In the genomic region with DNA sequence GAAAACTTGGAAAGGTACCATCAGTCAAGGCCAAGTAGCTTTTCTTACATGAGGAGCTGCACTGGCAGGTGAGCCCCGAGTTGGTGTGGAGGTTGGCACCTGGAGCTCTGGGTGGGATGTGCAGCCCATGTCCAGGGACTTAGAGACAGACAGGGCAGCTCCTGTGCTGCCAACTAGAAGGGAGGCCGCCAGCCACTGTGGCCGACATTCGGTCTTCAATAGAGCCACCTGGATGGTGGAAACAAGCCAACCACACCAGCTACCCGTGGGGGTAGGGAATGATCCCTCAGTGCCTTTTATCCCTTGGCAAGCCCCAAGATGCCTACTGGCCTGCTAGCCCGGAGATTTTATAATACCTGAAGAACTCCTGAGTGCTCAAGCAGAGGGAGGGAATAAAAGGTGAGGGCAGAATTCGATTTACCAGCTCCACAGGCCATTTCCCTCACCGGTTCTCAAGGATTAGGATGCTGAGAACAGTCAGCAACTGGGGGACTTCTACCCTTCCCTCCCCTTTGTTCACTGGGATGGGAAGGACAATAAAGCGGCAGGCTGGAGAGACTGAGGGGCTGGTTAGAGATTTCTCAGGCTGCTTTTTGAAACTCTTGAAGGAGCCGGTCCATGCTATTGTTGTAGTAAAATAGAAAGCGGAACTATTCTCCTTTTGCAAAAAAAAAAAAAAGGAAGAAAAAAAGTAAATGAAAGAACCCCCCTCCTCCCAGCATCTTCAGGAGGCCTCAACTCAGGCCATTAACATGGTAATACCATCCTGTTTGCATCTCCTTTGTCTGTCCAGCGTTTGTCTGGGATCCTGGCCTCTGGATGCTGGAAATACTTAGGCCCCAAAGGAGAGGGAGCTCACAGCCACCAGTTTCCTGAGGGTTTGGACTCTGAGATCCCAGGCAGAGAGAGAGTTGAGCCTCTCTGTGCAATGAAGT, we compare ENCODE assay signal across 10 cellular contexts.
DNase-seq lines count a peak whose midpoint lies in the region; ATAC-seq, FAIRE-seq and TF ChIP-seq lines count a peak whose summit lies in the region.
"Had no signal": no experiment of that assay in that cellular context is flagged by ENCODE, and none has a peak within 500 bp of the region (broad histone marks: within the 10 kb centered on the region; RNA-seq: fewer than 3 reads in every experiment).

No MANE protein-coding gene starts in this region.

- H3K23ac ChIP-seq in IMR-90 (ENCODE audit: low read depth, low read length) (no peak overlapping the region), H1 (ENCODE audit: insufficient read length) (no peak overlapping the region)

- peak overlapping the region; percentile 82; the same call in 1 of the 2 replicates for H2BK12ac ChIP-seq in H1 (ENCODE audit: low read depth, low read length)

- H2BK15ac ChIP-seq in IMR-90 (ENCODE audit: low read depth, low read length) (no peak overlapping the region), H1 (ENCODE audit: low read length) (0 out of 2 replicates have a peak overlapping the region, but pooled peaks have one; percentile 73)

- POLR2A ChIA-PET in IMR-90 (lab: Charles Lee; ENCODE audit: unreplicated experiment) (interaction anchor here (0.6 to 0.8 kb wide), 2 partner anchors 28 to 322 kb away, joined by 3 to 21 read pairs; partner anchors contain the start of gene ZFP36L1), H1 (lab: Charles Lee; ENCODE audit: partially characterized antibody) (interaction anchor here (0.9 to 2.1 kb wide), 10 partner anchors 11 to 345 kb away, joined by 3 to 9 read pairs (median 5); partner anchors contain the start of gene ZFP36L1)

- no peak for ATAC-seq in IMR-90 (ENCODE audit: low read depth)

- H3K9me3 ChIP-seq in IMR-90 (ENCODE audit: control insufficient read depth, insufficient read depth, low read length), result no peaks in the 10 kb centered on the region
- H3K9me3 ChIP-seq in H1 (ENCODE audit: insufficient read depth in 2 of 2, low read depth in 1 of 2, low read length in 1 of 2), result no peaks in the 10 kb centered on the region
- no peaks in the 10 kb centered on the region for H3K9me3 ChIP-seq in spleen
- H3K9me3 ChIP-seq in MG63, result no peaks in the 10 kb centered on the region

- TF ChIP-seq RAD21 in IMR-90 (IDR thresholded peaks at IDR 0.05; ENCODE audit: low read length) (no peak), H1 (IDR thresholded peaks at IDR 0.05 in 1 of 2, conservative IDR thresholded peaks at IDR 0.05 in 1 of 2; ENCODE audit: low read depth in 2 of 2, low read length in 2 of 2) (peak in 1 of 2 experiments; percentile 33; a peak in 1 of 4 replicates)

- CTCF ChIA-PET in IMR-90 (lab: Yijun Ruan, JAX) (interaction anchor here (0.6 kb wide), 1 partner anchor 16 kb away, joined by 3 read pairs; no protein-coding TSS in a partner anchor), H1 (lab: Charles Lee; ENCODE audit: partially characterized antibody) (interaction anchor here (0.6 to 1.5 kb wide), 11 partner anchors 12 to 537 kb away, joined by 3 to 6 read pairs (median 3); no protein-coding TSS in a partner anchor)

- no peaks in the 10 kb centered on the region for H3K27me3 ChIP-seq in IMR-90 (ENCODE audit: control insufficient read depth, insufficient read depth, low read length)
- H3K27me3 ChIP-seq in H1 (replicated peaks in 1 of 4; ENCODE audit: control insufficient read depth in 3 of 4, extremely low read depth in 1 of 4, insufficient read depth in 3 of 4, low read length in 3 of 4), result no peaks in the 10 kb centered on the region
- no peaks in the 10 kb centered on the region for H3K27me3 ChIP-seq in spleen (replicated peaks in 1 of 7)
- no peaks in the 10 kb centered on the region for H3K27me3 ChIP-seq in MG63

- no peak overlapping the region for H2AK9ac ChIP-seq in IMR-90 (replicated peaks; ENCODE audit: low read depth, low read length, poor library complexity)

- H3K79me1 ChIP-seq in IMR-90 (ENCODE audit: low read depth in 1 of 2, low read length in 2 of 2) (peaks cover 0 to 2% of the 10 kb centered on the region in 2 experiments; a peak in 1 of 4 replicates), H1 (ENCODE audit: low read depth, low read length) (no peaks in the 10 kb centered on the region)

- no peak for TF ChIP-seq POLR2A in IMR-90 (IDR thresholded peaks at IDR 0.05; ENCODE audit: low read depth, low read length)
- peak in 1 of 2 experiments; percentile 43; a peak in 1 of 3 replicates for TF ChIP-seq POLR2A in H1 (IDR thresholded peaks at IDR 0.05; ENCODE audit: control extremely low read depth in 1 of 2, low read depth in 2 of 2, low read length in 2 of 2)
- TF ChIP-seq POLR2A in spleen (IDR thresholded peaks at IDR 0.05), result no peak

- TF ChIP-seq CTCF in IMR-90 (conservative IDR thresholded peaks at IDR 0.05; ENCODE audit: low read depth, low read length) (no peak), H1 (IDR thresholded peaks at IDR 0.05; ENCODE audit: control extremely low read depth in 1 of 3, insufficient read depth in 1 of 3, low read depth in 1 of 3, low read length in 3 of 3) (no peak), spleen (IDR thresholded peaks at IDR 0.05 in 8 of 11, conservative IDR thresholded peaks at IDR 0.05 in 3 of 11) (no peak)

- in situ Hi-C loops in IMR-90 (cut with MboI; ENCODE audit: low sequenced_read_pairs), result no loop called here

- DNase-seq in GM19239 (ENCODE audit: insufficient read length, low spot score), result peak; percentile 23
- no peak for DNase-seq in IMR-90
- peak; percentile 52 to 65 for DNase-seq in H1 (ENCODE audit: low read depth in 1 of 2, low spot score in 2 of 2)
- no peak for DNase-seq in spleen
- DNase-seq in DMS114 treated with DMSO at 0.1 percent for 48 hours (lab: John Stamatoyannopoulos, UW; ENCODE audit: unreplicated experiment), result no peak
- DNase-seq in MG63, result no peak
- DNase-seq in central memory CD4-positive, alpha-beta T cell, result no peak
- DNase-seq: activated CD4-positive, alpha-beta memory T cell treated with anti-CD3 and anti-CD28 coated beads, Interleukin-2, amount 10 ng/mL, durations not matched to agents 7 days and 5 days; NCI-H1105; SHP77 treated with DMSO at 0.1 percent for 48 hours had no signal

- H3K4ac ChIP-seq in IMR-90 (ENCODE audit: low read depth, low read length) (0 out of 2 replicates have a peak overlapping the region, but pooled peaks have one; percentile 13), H1 (replicated peaks; ENCODE audit: insufficient read length, low read depth, low read length) (peak overlapping the region; percentile 59)

- no peaks in the 10 kb centered on the region for H3K79me2 ChIP-seq in H1 (ENCODE audit: control insufficient read depth in 1 of 2, insufficient read depth in 2 of 2, low read length in 2 of 2)

- dilution Hi-C loops in IMR-90 (cut with HindIII; ENCODE audit: low sequenced_read_pairs, unreplicated experiment), result no loop called here

- no peak overlapping the region for H3K27ac ChIP-seq in IMR-90 (ENCODE audit: insufficient read depth, low read length)
- H3K27ac ChIP-seq in H1 (ENCODE audit: low read depth, low read length), result peak overlapping the region; percentile 62; the same call in 1 of the 2 replicates
- peak overlapping the region; percentile 61 to 89 (median 75) for H3K27ac ChIP-seq in spleen

- H3K4me1 ChIP-seq in IMR-90 (ENCODE audit: control insufficient read depth, insufficient read depth, low read length) (peaks cover 2% of the 10 kb centered on the region), H1 (replicated peaks in 1 of 4; ENCODE audit: control insufficient read depth in 3 of 4, insufficient read depth in 4 of 4, low read length in 3 of 4) (peaks cover 16 to 37% (median 30%) of the 10 kb centered on the region in 4 experiments), spleen (peaks cover 0 to 89% (median 32%) of the 10 kb centered on the region in 6 donors)

- FAIRE-seq in GM19239 (lab: Jason Lieb, UNC), result peak; percentile 87
- peak; percentile 87 for FAIRE-seq in H1 (lab: Jason Lieb, UNC)

- WGBS in IMR-90 (ENCODE audit: extremely low coverage in 2 of 2, insufficient read length in 1 of 2), 2 experiments, result 89% methylated on average over 3 of the region's 12 CpGs; no CpG with 5 or more reads in 1 of the 2 experiments
- WGBS in H1 (ENCODE audit: extremely low coverage in 1 of 2, insufficient coverage in 1 of 2, insufficient read length in 1 of 2, insufficient replicate concordance in 2 of 2, low coverage in 1 of 2, low lambda C conversion rate in 2 of 2, missing lambda C conversion rate in 1 of 2), 2 experiments, result 28% methylated on average over 11 of the region's 12 CpGs; no CpG with 5 or more reads in 1 of the 2 experiments
- 66 to 80% (median 73%) methylated on average over 6 to 12 of the region's 12 CpGs for WGBS in spleen, 5 donors

- no peaks in the 10 kb centered on the region for H3K23me2 ChIP-seq in H1 (ENCODE audit: low read depth, low read length)

- H3K9me1 ChIP-seq in IMR-90 (ENCODE audit: insufficient read depth, low read length), result peaks cover 7% of the 10 kb centered on the region

- no peak overlapping the region for H2BK120ac ChIP-seq in IMR-90 (ENCODE audit: low read depth, low read length)
- peak overlapping the region; percentile 88 for H2BK120ac ChIP-seq in H1 (replicated peaks; ENCODE audit: low read depth, low read length)

- intact Hi-C loops in IMR-90 (cut with micrococcal nuclease) (no loop called here), spleen (cut with DNase I; ENCODE audit: low total_unique reads) (no loop called here)

- H3K56ac ChIP-seq in IMR-90 (ENCODE audit: extremely low read depth, insufficient read depth, low read length) (no peak overlapping the region), H1 (replicated peaks; ENCODE audit: insufficient read length, low read depth, low read length) (no peak overlapping the region)

- H4K5ac ChIP-seq in IMR-90 (ENCODE audit: low read depth, low read length) (no peak overlapping the region), H1 (ENCODE audit: insufficient read length, low read depth, low read length) (peak overlapping the region; percentile 46)

- BruUV-seq in IMR-90 (replicated peaks; lab: Mats Ljungman, UMichigan), result no TSS peak

- H2AFZ ChIP-seq in IMR-90 (replicated peaks; ENCODE audit: low read length, poor library complexity) (no peak overlapping the region), H1 (ENCODE audit: low read length) (no peak overlapping the region)

- no peak for TF ChIP-seq EP300 in H1 (IDR thresholded peaks at IDR 0.05; ENCODE audit: borderline replicate concordance in 1 of 2, low read depth in 2 of 2, low read length in 2 of 2)

- H2BK20ac ChIP-seq in IMR-90 (ENCODE audit: low read depth, low read length) (no peak overlapping the region), H1 (ENCODE audit: low read length) (peak overlapping the region; percentile 74; the same call in 1 of the 2 replicates)

- H4K8ac ChIP-seq in IMR-90 (ENCODE audit: low read depth in 2 of 2, low read length in 2 of 2), result no peak overlapping the region
- peak overlapping the region; percentile 4; the same call in 1 of the 2 replicates for H4K8ac ChIP-seq in H1 (ENCODE audit: extremely low read depth, insufficient read depth, low read length)

- no peak overlapping the region for H3K14ac ChIP-seq in IMR-90 (replicated peaks; ENCODE audit: low read depth, low read length)
- H3K14ac ChIP-seq in H1 (ENCODE audit: insufficient read length), result no peak overlapping the region

- H3K18ac ChIP-seq in IMR-90 (ENCODE audit: low read depth, low read length), result no peak overlapping the region
- peak overlapping the region; percentile 9 for H3K18ac ChIP-seq in H1 (ENCODE audit: extremely low read depth, low read length)

- no peak overlapping the region for H4K91ac ChIP-seq in IMR-90 (ENCODE audit: insufficient read depth, low read depth, low read length)
- peak overlapping the region; percentile 98 for H4K91ac ChIP-seq in H1 (replicated peaks; ENCODE audit: insufficient read length, low read length)

- H4K20me1 ChIP-seq in IMR-90 (ENCODE audit: insufficient read depth, low read length) (no peaks in the 10 kb centered on the region), H1 (replicated peaks in 1 of 2; ENCODE audit: control insufficient read depth in 1 of 2, insufficient read depth in 2 of 2, low read length in 2 of 2) (no peaks in the 10 kb centered on the region)

- H3K4me3 ChIP-seq in IMR-90 (ENCODE audit: insufficient read depth, low read depth, low read length) (no peak overlapping the region), H1 (ENCODE audit: extremely low read depth in 1 of 4, insufficient read depth in 2 of 4, low read depth in 3 of 4, low read length in 4 of 4) (peak overlapping the region in 1 of 4 experiments; percentile 14; a peak in 3 of 8 replicates), spleen (no peak overlapping the region), MG63 (no peak overlapping the region)

- no peaks in the 10 kb centered on the region for H3K36me3 ChIP-seq in IMR-90 (ENCODE audit: control insufficient read depth, insufficient read depth, low read length)
- no peaks in the 10 kb centered on the region for H3K36me3 ChIP-seq in H1 (ENCODE audit: control insufficient read depth in 2 of 4, insufficient read depth in 4 of 4, low read length in 3 of 4)
- H3K36me3 ChIP-seq in spleen, result no peaks in the 10 kb centered on the region
- no peaks in the 10 kb centered on the region for H3K36me3 ChIP-seq in MG63

- no peak overlapping the region for H3K4me2 ChIP-seq in IMR-90 (ENCODE audit: low read depth, low read length)
- peak overlapping the region; percentile 22 to 40 for H3K4me2 ChIP-seq in H1 (ENCODE audit: insufficient read depth in 1 of 2, low read depth in 2 of 2, low read length in 2 of 2)

- no peak overlapping the region for H2BK5ac ChIP-seq in IMR-90 (ENCODE audit: low read depth, low read length, poor library complexity, severe bottlenecking)
- peak overlapping the region; percentile 93; the same call in 1 of the 2 replicates for H2BK5ac ChIP-seq in H1 (ENCODE audit: low read depth, low read length)

- H2AK5ac ChIP-seq in IMR-90 (ENCODE audit: low read depth, low read length) (no peak overlapping the region), H1 (ENCODE audit: low read depth, low read length) (peak overlapping the region; percentile 91; the same call in 1 of the 2 replicates)

- H3K9ac ChIP-seq in IMR-90 (ENCODE audit: low read depth, low read length), result no peak overlapping the region
- no peak overlapping the region for H3K9ac ChIP-seq in H1 (replicated peaks in 1 of 4; ENCODE audit: extremely low read depth in 1 of 4, low read depth in 3 of 4, low read length in 3 of 4)

Comparison
In these comparisons a context has a peak if more than half of its experiments do, and no peak if none do; other contexts are left out.
1. DNase-seq: peak in GM19239 (single experiment) and H1 (2 of 2); none in IMR-90 (single experiment), spleen (single experiment), DMS114 treated with DMSO at 0.1 percent for 48 hours (single experiment), MG63 (single experiment) and central memory CD4-positive, alpha-beta T cell (single experiment).